3 cellular contexts compared by ENCODE assay signal in the genomic region with DNA sequence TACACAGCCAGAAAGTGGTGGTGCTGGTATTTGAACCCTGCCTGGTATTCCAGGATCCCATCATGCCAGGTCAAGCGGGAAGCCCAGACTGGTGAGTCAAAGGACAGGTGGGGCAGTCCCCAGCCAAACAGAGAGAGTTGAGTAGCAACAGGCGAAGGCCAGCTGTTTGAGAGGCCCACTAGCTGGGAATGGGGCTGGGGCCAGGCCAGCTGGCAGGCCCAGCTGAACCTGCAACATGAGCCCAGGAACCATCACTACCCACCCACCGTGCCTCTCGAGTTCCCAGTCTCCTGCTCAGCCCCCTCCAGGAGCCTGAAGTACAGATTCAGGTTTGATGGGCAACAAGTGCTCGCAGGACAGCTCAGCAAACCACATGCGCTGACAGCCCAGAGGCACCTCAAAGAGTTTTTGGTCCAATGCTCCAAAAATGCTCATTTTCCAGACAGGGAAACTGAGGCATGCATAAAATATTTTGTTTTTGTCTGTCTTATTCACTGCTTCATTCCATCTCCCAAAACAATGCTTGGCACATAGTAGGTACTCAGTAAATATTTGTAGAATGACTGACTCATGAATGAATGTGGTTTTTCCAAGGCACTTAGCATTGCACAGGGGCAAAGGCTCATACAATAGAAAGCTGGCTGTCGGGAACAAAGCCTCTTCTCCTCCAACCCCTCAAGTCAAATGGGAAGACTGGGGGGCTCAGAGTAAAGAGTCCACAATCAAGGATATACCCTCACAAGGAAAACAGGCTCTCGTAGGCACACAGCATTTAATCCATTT.
A peak's percentile ranks its signal among the peaks of the same experiment; 100 is the strongest.
TF ChIP-seq lines count a peak whose summit lies in the region.

No MANE protein-coding gene starts in this region.

TF ChIP-seq in SK-N-SH, 30 proteins besides CTCF, POLR2A, EP300 and RAD21:
- TF ChIP-seq TCF12 (IDR thresholded peaks at IDR 0.05) (0 out of 2 replicates have a peak, but pooled peaks have one; percentile 12), RCOR1 (IDR thresholded peaks at IDR 0.05; ENCODE audit: low read length) (no peak)
- TF ChIP-seq, protein P1, sequence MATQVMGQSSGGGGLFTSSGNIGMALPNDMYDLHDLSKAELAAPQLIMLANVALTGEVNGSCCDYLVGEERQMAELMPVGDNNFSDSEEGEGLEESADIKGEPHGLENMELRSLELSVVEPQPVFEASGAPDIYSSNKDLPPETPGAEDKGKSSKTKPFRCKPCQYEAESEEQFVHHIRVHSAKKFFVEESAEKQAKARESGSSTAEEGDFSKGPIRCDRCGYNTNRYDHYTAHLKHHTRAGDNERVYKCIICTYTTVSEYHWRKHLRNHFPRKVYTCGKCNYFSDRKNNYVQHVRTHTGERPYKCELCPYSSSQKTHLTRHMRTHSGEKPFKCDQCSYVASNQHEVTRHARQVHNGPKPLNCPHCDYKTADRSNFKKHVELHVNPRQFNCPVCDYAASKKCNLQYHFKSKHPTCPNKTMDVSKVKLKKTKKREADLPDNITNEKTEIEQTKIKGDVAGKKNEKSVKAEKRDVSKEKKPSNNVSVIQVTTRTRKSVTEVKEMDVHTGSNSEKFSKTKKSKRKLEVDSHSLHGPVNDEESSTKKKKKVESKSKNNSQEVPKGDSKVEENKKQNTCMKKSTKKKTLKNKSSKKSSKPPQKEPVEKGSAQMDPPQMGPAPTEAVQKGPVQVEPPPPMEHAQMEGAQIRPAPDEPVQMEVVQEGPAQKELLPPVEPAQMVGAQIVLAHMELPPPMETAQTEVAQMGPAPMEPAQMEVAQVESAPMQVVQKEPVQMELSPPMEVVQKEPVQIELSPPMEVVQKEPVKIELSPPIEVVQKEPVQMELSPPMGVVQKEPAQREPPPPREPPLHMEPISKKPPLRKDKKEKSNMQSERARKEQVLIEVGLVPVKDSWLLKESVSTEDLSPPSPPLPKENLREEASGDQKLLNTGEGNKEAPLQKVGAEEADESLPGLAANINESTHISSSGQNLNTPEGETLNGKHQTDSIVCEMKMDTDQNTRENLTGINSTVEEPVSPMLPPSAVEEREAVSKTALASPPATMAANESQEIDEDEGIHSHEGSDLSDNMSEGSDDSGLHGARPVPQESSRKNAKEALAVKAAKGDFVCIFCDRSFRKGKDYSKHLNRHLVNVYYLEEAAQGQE (IDR thresholded peaks at IDR 0.05; ENCODE audit: low read depth, low read length): no peak

TF ChIP-seq in SK-N-SH treated with all-trans-retinoic acid at 6 μM for 48 hours, 23 proteins besides CTCF, POLR2A, EP300 and RAD21:
- TF ChIP-seq ZNF565 (CRISPR knock-in tag; conservative IDR thresholded peaks at IDR 0.05; ENCODE audit: low read depth) (no peak), CSDC2 (CRISPR knock-in tag; IDR thresholded peaks at IDR 0.05) (no peak), ESRRG (CRISPR knock-in tag; IDR thresholded peaks at IDR 0.05) (no peak), TOX (CRISPR knock-in tag; IDR thresholded peaks at IDR 0.05; ENCODE audit: borderline replicate concordance) (no peak), SNAI2 (CRISPR knock-in tag; IDR thresholded peaks at IDR 0.05) (no peak), OSR1 (CRISPR knock-in tag; IDR thresholded peaks at IDR 0.05) (no peak), ARNTL (CRISPR knock-in tag; IDR thresholded peaks at IDR 0.05; ENCODE audit: borderline replicate concordance, low read depth) (no peak), ZNF70 (CRISPR knock-in tag; IDR thresholded peaks at IDR 0.05) (no peak), ZC3H10 (CRISPR knock-in tag; IDR thresholded peaks at IDR 0.05) (no peak), BACH2 (CRISPR knock-in tag; IDR thresholded peaks at IDR 0.05; ENCODE audit: borderline replicate concordance) (no peak), TSHZ2 (CRISPR knock-in tag; IDR thresholded peaks at IDR 0.05) (no peak), TCF4 (CRISPR knock-in tag; IDR thresholded peaks at IDR 0.05; ENCODE audit: borderline replicate concordance) (no peak), ZFP30 (CRISPR knock-in tag; IDR thresholded peaks at IDR 0.05) (no peak), CREB5 (CRISPR knock-in tag; IDR thresholded peaks at IDR 0.05; ENCODE audit: low read depth) (no peak), ZNF8 (CRISPR knock-in tag; IDR thresholded peaks at IDR 0.05) (no peak)
- TF ChIP-seq, protein P2, sequence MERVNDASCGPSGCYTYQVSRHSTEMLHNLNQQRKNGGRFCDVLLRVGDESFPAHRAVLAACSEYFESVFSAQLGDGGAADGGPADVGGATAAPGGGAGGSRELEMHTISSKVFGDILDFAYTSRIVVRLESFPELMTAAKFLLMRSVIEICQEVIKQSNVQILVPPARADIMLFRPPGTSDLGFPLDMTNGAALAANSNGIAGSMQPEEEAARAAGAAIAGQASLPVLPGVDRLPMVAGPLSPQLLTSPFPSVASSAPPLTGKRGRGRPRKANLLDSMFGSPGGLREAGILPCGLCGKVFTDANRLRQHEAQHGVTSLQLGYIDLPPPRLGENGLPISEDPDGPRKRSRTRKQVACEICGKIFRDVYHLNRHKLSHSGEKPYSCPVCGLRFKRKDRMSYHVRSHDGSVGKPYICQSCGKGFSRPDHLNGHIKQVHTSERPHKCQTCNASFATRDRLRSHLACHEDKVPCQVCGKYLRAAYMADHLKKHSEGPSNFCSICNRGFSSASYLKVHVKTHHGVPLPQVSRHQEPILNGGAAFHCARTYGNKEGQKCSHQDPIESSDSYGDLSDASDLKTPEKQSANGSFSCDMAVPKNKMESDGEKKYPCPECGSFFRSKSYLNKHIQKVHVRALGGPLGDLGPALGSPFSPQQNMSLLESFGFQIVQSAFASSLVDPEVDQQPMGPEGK (CRISPR knock-in tag; IDR thresholded peaks at IDR 0.05; ENCODE audit: borderline replicate concordance): no peak

TF ChIP-seq in K562, 482 proteins besides CTCF, POLR2A, EP300 and RAD21:
- TF ChIP-seq ZBTB26 (CRISPR knock-in tag; IDR thresholded peaks at IDR 0.05): no peak
- peak; percentile 81 for TF ChIP-seq ZKSCAN1 (IDR thresholded peaks at IDR 0.05; ENCODE audit: low read depth, low read length)
